ENCODE assay signal across 8 cellular contexts in genomic region chr3:36868614-36869436, GRCh38.
DNase-seq lines count a peak whose midpoint lies in the region; ATAC-seq, FAIRE-seq and TF ChIP-seq lines count a peak whose summit lies in the region.

No MANE protein-coding gene starts in this region.

- peak; percentile 95 for FAIRE-seq in K562 (lab: Jason Lieb, UNC)

- CTCF ChIA-PET in K562 (lab: Yijun Ruan, JAX; ENCODE audit: low intra/inter-chr PET ratio), result interaction anchor here (0.9 to 2.2 kb wide), 3 partner anchors 77 to 139 kb away, joined by 3 to 18 read pairs (median 4); no protein-coding TSS in a partner anchor

- H3K27me3 Mint-ChIP-seq in T-helper 2 cell treated with Interferon-gamma antibody and Interleukin-4, amounts not matched to agents 5 μg/mL and 100 μg/mL, for 36 hours (ENCODE audit: low read depth), result peaks cover 17% of the 10 kb centered on the region

- H3K27ac Mint-ChIP-seq in T-helper 2 cell treated with Interferon-gamma antibody and Interleukin-4, amounts not matched to agents 5 μg/mL and 100 μg/mL, for 36 hours, result no peak overlapping the region

- peak; percentile 83 to 85 for TF ChIP-seq RAD21 in K562 (CRISPR knock-in tag; conservative IDR thresholded peaks at IDR 0.05 in 1 of 2, IDR thresholded peaks at IDR 0.05 in 1 of 2)

- no peaks in the 10 kb centered on the region for H3K4me1 ChIP-seq in K562 (replicated peaks in 1 of 2; ENCODE audit: control insufficient read depth in 2 of 2, insufficient read depth in 2 of 2, low read length in 2 of 2)

- no peaks in the 10 kb centered on the region for H3K9me3 ChIP-seq in K562 (replicated peaks; ENCODE audit: control insufficient read depth, insufficient read depth, low read depth, low read length)

- DNase-seq in activated gamma-delta T cell treated with Interleukin-2 at 50 U/mL for 16 hours (peak; percentile 47), activated gamma-delta T cell (lab: John Stamatoyannopoulos, UW) (no peak), NCI-H1092 treated with DMSO at 0.1 percent for 48 hours (lab: John Stamatoyannopoulos, UW) (peak; percentile 21), K562 (ENCODE audit: extremely low read depth in 1 of 4, low spot score in 3 of 4) (peak; percentile 66 to 85 (median 74)), iPS-NIHi11 (ENCODE audit: low spot score) (peak; percentile 74)
- peak; percentile 25 for DNase-seq in T-helper 2 cell treated with Interferon-gamma antibody and Interleukin-4, amounts not matched to agents 5 μg/mL and 100 μg/mL, for 36 hours (ENCODE audit: low spot score)
- DNase-seq in stimulated activated CD4-positive, alpha-beta T cell treated with anti-CD3 and anti-CD28 coated beads, Interleukin-12 subunit alpha, Interleukin-12 subunit beta, amount 100 ng/mL, for 48 hours (ENCODE audit: low read depth in 2 of 3, low spot score in 1 of 3), result peak in 2 of 3 donors; percentile 34 to 60

- H3K27me3 ChIP-seq in K562 (ENCODE audit: control insufficient read depth in 2 of 2, insufficient read depth in 2 of 2, low read length in 2 of 2), result no peaks in the 10 kb centered on the region; a peak in 2 of 5 replicates

- H3K27ac ChIP-seq in K562 (ENCODE audit: extremely low read depth, low read depth, low read length), result no peak overlapping the region

- H3K4me2 ChIP-seq in K562 (ENCODE audit: insufficient read depth, low read length), result no peak overlapping the region

- H3K9me3 Mint-ChIP-seq in T-helper 2 cell treated with Interferon-gamma antibody and Interleukin-4, amounts not matched to agents 5 μg/mL and 100 μg/mL, for 36 hours, result no peaks in the 10 kb centered on the region

- in situ Hi-C loops in K562 (cut with MboI), result loop anchor here (25.0 kb wide), 1 partner anchor 132 kb away; no protein-coding TSS in a partner anchor

- no peak for TF ChIP-seq POLR2A in K562 (conservative IDR thresholded peaks at IDR 0.05)

- no TSS peak for BruUV-seq in K562 (replicated peaks; lab: Mats Ljungman, UMichigan)

- WGBS in K562 (ENCODE audit: insufficient coverage, low coverage, missing lambda C conversion rate), result 9% methylated on average over 2 of the region's 2 CpGs

- no peak for TF ChIP-seq EP300 in K562 (IDR thresholded peaks at IDR 0.05; ENCODE audit: low read length)

- H3K36me3 Mint-ChIP-seq in T-helper 2 cell treated with Interferon-gamma antibody and Interleukin-4, amounts not matched to agents 5 μg/mL and 100 μg/mL, for 36 hours (ENCODE audit: low read depth), result peaks cover 13% of the 10 kb centered on the region

- peak; percentile 79 to 89 (median 88) for TF ChIP-seq CTCF in K562 (IDR thresholded peaks at IDR 0.05 in 2 of 3, conservative IDR thresholded peaks at IDR 0.05 in 1 of 3; ENCODE audit: insufficient read depth in 2 of 3, low read depth in 1 of 3, low read length in 3 of 3)

- H3K36me3 ChIP-seq in K562 (ENCODE audit: control insufficient read depth, insufficient read depth, low read length), result no peaks in the 10 kb centered on the region

- 0 out of 2 replicates have a peak overlapping the region, but pooled peaks have one; percentile 8 for H2AFZ ChIP-seq in K562 (ENCODE audit: low read depth, low read length)

- H4K20me1 ChIP-seq in K562 (replicated peaks; ENCODE audit: control insufficient read depth, insufficient read depth, low read length), result no peaks in the 10 kb centered on the region

- peaks cover 7% of the 10 kb centered on the region for H3K4me1 Mint-ChIP-seq in T-helper 2 cell treated with Interferon-gamma antibody and Interleukin-4, amounts not matched to agents 5 μg/mL and 100 μg/mL, for 36 hours (ENCODE audit: low read depth)

- no peaks in the 10 kb centered on the region for H3K9me1 ChIP-seq in K562 (ENCODE audit: control insufficient read depth, insufficient read depth, low read length)

- H3K79me2 ChIP-seq in K562 (ENCODE audit: control insufficient read depth, insufficient read depth, low read length), result no peaks in the 10 kb centered on the region

- no peak overlapping the region for H3K4me3 ChIP-seq in K562

- peak; percentile 88 for ATAC-seq in HG02623 (IDR thresholded peaks at IDR 0.05; ENCODE audit: unreplicated experiment)
- peak; percentile 97 for ATAC-seq in K562

- no peak overlapping the region for H3K4me3 Mint-ChIP-seq in T-helper 2 cell treated with Interferon-gamma antibody and Interleukin-4, amounts not matched to agents 5 μg/mL and 100 μg/mL, for 36 hours

- intact Hi-C loops in K562 (cut with micrococcal nuclease), result loop anchor here (1.0 kb wide), 3 partner anchors 77 to 140 kb away; no protein-coding TSS in a partner anchor

- no peak overlapping the region for H3K9ac ChIP-seq in K562 (ENCODE audit: insufficient read depth in 1 of 2, low read depth in 2 of 2, low read length in 2 of 2)

- POLR2A ChIA-PET in K562 (lab: Yijun Ruan, JAX), result interaction anchor here (0.7 to 1.7 kb wide), 7 partner anchors 10 to 135 kb away, joined by 3 to 7 read pairs (median 4); no protein-coding TSS in a partner anchor

TF ChIP-seq in K562, 482 proteins besides CTCF, POLR2A, EP300 and RAD21 (continues in another document):
- TF ChIP-seq SMC3 (conservative IDR thresholded peaks at IDR 0.05; ENCODE audit: insufficient read depth, low read depth, low read length) (peak; percentile 74; the same call in 1 of the 2 replicates), FOXK2 (conservative IDR thresholded peaks at IDR 0.05 in 1 of 2, IDR thresholded peaks at IDR 0.05 in 1 of 2; ENCODE audit: low read depth in 2 of 2) (0 out of 4 replicates have a peak, but pooled peaks of 1 of the 2 experiments have one; percentile 12), CAMTA2 (CRISPR knock-in tag; conservative IDR thresholded peaks at IDR 0.05) (no peak), SP1 (CRISPR knock-in tag; IDR thresholded peaks at IDR 0.05) (no peak), CXXC5 (CRISPR knock-in tag; IDR thresholded peaks at IDR 0.05) (no peak), ATF6 (CRISPR knock-in tag; IDR thresholded peaks at IDR 0.05) (0 out of 2 replicates have a peak, but pooled peaks have one; percentile 49), SOX6 (IDR thresholded peaks at IDR 0.05) (0 out of 2 replicates have a peak, but pooled peaks have one; percentile 27), RB1 (IDR thresholded peaks at IDR 0.05; ENCODE audit: low read depth) (0 out of 2 replicates have a peak, but pooled peaks have one; percentile 16), TCF3 (CRISPR knock-in tag; IDR thresholded peaks at IDR 0.05) (peak; percentile 32; the same call in 1 of the 2 replicates), STAT6 (CRISPR knock-in tag; IDR thresholded peaks at IDR 0.05) (0 out of 2 replicates have a peak, but pooled peaks have one; percentile 39), CTBP1 (IDR thresholded peaks at IDR 0.05; ENCODE audit: borderline replicate concordance) (peak; percentile 54; the same call in 1 of the 2 replicates), GATA2 (CRISPR knock-in tag; IDR thresholded peaks at IDR 0.05) (peak; percentile 52), BRD9 (IDR thresholded peaks at IDR 0.05; ENCODE audit: low read depth, partially characterized antibody) (no peak), MAFK (IDR thresholded peaks at IDR 0.05; ENCODE audit: low read length) (peak; percentile 38; the same call in 1 of the 2 replicates)
